1 cellular context compared by ENCODE assay signal in genomic region chr4:19473569-19473968, GRCh38.
TF ChIP-seq lines count a peak whose summit lies in the region.

No MANE protein-coding gene starts in this region.

TF ChIP-seq in GM23338, 12 proteins besides CTCF, POLR2A, EP300 and RAD21 (continued from another document):
- no peak for TF ChIP-seq ZNF462 (CRISPR knock-in tag; IDR thresholded peaks at IDR 0.05)
